Comparison of ENCODE assay signal across 36 cellular contexts in genomic region chr7:148541891-148542504, GRCh38. TPM values are rescaled to one million over a fixed set of nuclear protein-coding genes. Genes with fewer than 3 reads are reported as not detected.
"Had no signal": no experiment of that assay in that cellular context is flagged by ENCODE, and none has a peak within 500 bp of the region (broad histone marks: within the 10 kb centered on the region; RNA-seq: fewer than 3 reads in every experiment).

No MANE protein-coding gene starts in this region.

- H3K9me3 ChIP-seq: ascending aorta, colonic mucosa had no signal

- H3K36me3 ChIP-seq: ascending aorta, cardiac muscle cell, colonic mucosa had no signal

- H3K27ac ChIP-seq: cardiac muscle cell, colonic mucosa, VCaP had no signal

- H3K4me1 ChIP-seq: ascending aorta, colonic mucosa had no signal

- H3K27me3 ChIP-seq: ascending aorta, cardiac muscle cell, colonic mucosa had no signal

- FAIRE-seq: bronchial epithelial cell, TTC549 had no signal

- H3K4me3 ChIP-seq: ascending aorta, cardiac muscle cell, colonic mucosa had no signal

- ATAC-seq: activated CD8-positive, alpha-beta T cell treated with anti-CD3 and anti-CD28 coated beads for 36 hours; activated naive CD8-positive, alpha-beta T cell treated with anti-CD3 and anti-CD28 coated beads, Interleukin-2, amount 50 U/mL, for 24 hours; activated T-cell treated with anti-CD3 and anti-CD28 coated beads, Interleukin-2, amount 50 U/mL, for 4 hours; activated T-cell treated with anti-CD3 and anti-CD28 coated beads, Interleukin-2, amount 50 U/mL, for 72 hours; activated T-helper 17 cell treated with anti-CD3 and anti-CD28 coated beads, Interleukin-2, amount 50 U/mL, for 72 hours had no signal

- DNase-seq: activated B cell treated with CpG ODN at 0.5 μM for 24 hours; activated CD4-positive, alpha-beta memory T cell treated with anti-CD3 and anti-CD28 coated beads for 36 hours; activated CD4-positive, alpha-beta T cell treated with anti-CD3 and anti-CD28 coated beads for 4 hours; activated CD4-positive, alpha-beta T cell treated with anti-CD3 and anti-CD28 coated beads, Interleukin-2, amount 10 ng/mL, durations not matched to agents 24 days and 14 days; activated CD4-positive, alpha-beta T cell treated with anti-CD3 and anti-CD28 coated beads, Interleukin-2, amount 50 U/mL, for 1 hour; activated CD4-positive, alpha-beta T cell treated with anti-CD3 and anti-CD28 coated beads, Interleukin-2, amount 50 U/mL, for 4 hours; activated CD4-positive, CD25-positive, alpha-beta regulatory T cell treated with anti-CD3 and anti-CD28 coated beads, Interleukin-2, amount 50 U/mL, for 72 hours; activated CD8-positive, alpha-beta memory T cell treated with anti-CD3 and anti-CD28 coated beads, Interleukin-2, amount 50 U/mL, for 4 hours; activated CD8-positive, alpha-beta T cell treated with anti-CD3 and anti-CD28 coated beads for 36 hours; activated effector memory CD4-positive, alpha-beta T cell treated with anti-CD3 and anti-CD28 coated beads, Interleukin-2, amount 50 U/mL, for 16 hours; activated gamma-delta T cell treated with Interleukin-2 at 50 U/mL for 16 hours; activated naive CD4-positive, alpha-beta T cell; activated naive CD4-positive, alpha-beta T cell treated with anti-CD3 and anti-CD28 coated beads for 36 hours; activated naive CD8-positive, alpha-beta T cell treated with anti-CD3 and anti-CD28 coated beads, Interleukin-2, amount 10 ng/mL, durations not matched to agents 7 days and 5 days; activated naive CD8-positive, alpha-beta T cell treated with anti-CD3 and anti-CD28 coated beads, Interleukin-2, amount 50 U/mL, for 24 hours; activated T-cell treated with anti-CD3 and anti-CD28 coated beads for 4 hours; activated T-cell treated with anti-CD3 and anti-CD28 coated beads, Interleukin-2, amount 50 U/mL, for 1 hour; activated T-cell treated with anti-CD3 and anti-CD28 coated beads, Interleukin-2, amount 50 U/mL, for 4 hours; activated T-cell treated with anti-CD3 and anti-CD28 coated beads, Interleukin-2, amount 50 U/mL, for 72 hours; amygdala; anterior cingulate cortex; caudate nucleus; cerebellar nuclear complex; colonic mucosa; T-helper 2 cell; T-helper 9 cell had no signal

RNA-seq across cellular contexts. Expression of gene C7orf33, which starts 48.6 kb away (rescaled TPM):
- total RNA-seq: activated B cell treated with CpG ODN at 0.5 μM for 24 hours; activated CD4-positive, alpha-beta memory T cell treated with anti-CD3 and anti-CD28 coated beads for 36 hours; activated CD4-positive, alpha-beta T cell treated with anti-CD3 and anti-CD28 coated beads, Interleukin-2, amount 10 ng/mL, durations not matched to agents 24 days and 14 days; activated CD8-positive, alpha-beta memory T cell treated with anti-CD3 and anti-CD28 coated beads for 36 hours; activated CD8-positive, alpha-beta T cell treated with anti-CD3 and anti-CD28 coated beads for 36 hours; activated naive CD4-positive, alpha-beta T cell treated with anti-CD3 and anti-CD28 coated beads for 36 hours; activated naive CD8-positive, alpha-beta T cell treated with anti-CD3 and anti-CD28 coated beads, Interleukin-2, amount 10 ng/mL, durations not matched to agents 7 days and 5 days; activated T-cell treated with anti-CD3 and anti-CD28 coated beads, Interleukin-2, amount 50 U/mL, for 4 hours; activated T-cell treated with anti-CD3 and anti-CD28 coated beads, Interleukin-2, amount 50 U/mL, for 72 hours; activated T-helper 1 cell treated with anti-CD3 and anti-CD28 coated beads, Interleukin-12 subunit alpha, Interleukin-12 subunit beta, Interleukin-2, Interleukin-4 antibody, amounts not matched to agents 30 ng/mL and 10 ng/mL and 1 ng/mL, durations not matched to agents 14 hours and 24 hours and 36 hours; activated T-helper 17 cell treated with anti-CD3 and anti-CD28 coated beads, Interleukin-2, amount 50 U/mL, for 72 hours; ascending aorta; bronchial epithelial cell; cardiac muscle cell; chondrocyte; colonic mucosa had no signal
- polyA plus RNA-seq: adipose tissue, cardiac muscle cell had no signal
